8 cellular contexts compared by ENCODE assay signal in genomic region chr11:124739479-124740276, GRCh38. TPM values are rescaled to one million over a fixed set of nuclear protein-coding genes. Genes with fewer than 3 reads are reported as not detected.
DNase-seq lines count a peak whose midpoint lies in the region; ATAC-seq, FAIRE-seq and TF ChIP-seq lines count a peak whose summit lies in the region.

Gene NRGN, plus strand, starts transcription at chr11:124739942. Its CDS starts 143 bp downstream, at chr11:124740085.

- DNase-seq in AG04450 (ENCODE audit: low read depth, low spot score): peak; percentile 60
- DNase-seq in NCI-H2227 (lab: John Stamatoyannopoulos, UW; ENCODE audit: unreplicated experiment): peak; percentile 94
- peak; percentile 44 to 63 (median 62) for DNase-seq in activated CD4-positive, CD25-positive, alpha-beta regulatory T cell (lab: John Stamatoyannopoulos, UW)
- peak; percentile 69 for DNase-seq in central memory CD4-positive, alpha-beta T cell
- DNase-seq in keratinocyte (ENCODE audit: low read depth, low spot score): peak; percentile 23
- DNase-seq in stimulated activated CD4-positive, alpha-beta T cell treated with anti-CD3 and anti-CD28 coated beads, Interleukin-12 subunit alpha, Interleukin-12 subunit beta, amount 100 ng/mL, for 48 hours (ENCODE audit: low read depth in 2 of 3, low spot score in 1 of 3): peak; percentile 70 to 84 (median 74)

- dilution Hi-C loops in keratinocyte (cut with MboI; ENCODE audit: extremely low pct_ligation_motif_present, low sequenced_read_pairs): no loop called here

- CTCF ChIA-PET in AG04450 (lab: Charles Lee): interaction anchor here (1.0 to 3.1 kb wide), 9 partner anchors 9 to 95 kb away, joined by 3 to 16 read pairs (median 5); partner anchors contain the start of gene ESAM

- peaks cover 7% of the 10 kb centered on the region for H3K4me1 ChIP-seq in keratinocyte (ENCODE audit: control insufficient read depth, extremely low read depth, insufficient read depth, low read length)

- H3K9me3 ChIP-seq in AG04450 (ENCODE audit: control insufficient read depth, insufficient read depth, low read length) (no peaks in the 10 kb centered on the region; the same call in 1 of the 2 replicates), keratinocyte (ENCODE audit: control insufficient read depth, low read depth, low read length) (no peaks in the 10 kb centered on the region)

- no peaks in the 10 kb centered on the region for H3K36me3 ChIP-seq in keratinocyte (ENCODE audit: control insufficient read depth in 2 of 2, extremely low read depth in 1 of 2, insufficient read depth in 2 of 2, low read length in 2 of 2)

- no peak within 1 kb of the TSS for H3K27ac ChIP-seq in AG04450 (ENCODE audit: low read depth, low read length)
- no peak within 1 kb of the TSS for H3K27ac ChIP-seq in keratinocyte (ENCODE audit: control insufficient read depth, insufficient read depth, low read length)

- H3K9me1 ChIP-seq in keratinocyte (ENCODE audit: control insufficient read depth, extremely low read depth, insufficient read depth, low read length): no peaks in the 10 kb centered on the region

- POLR2A ChIA-PET in AG04450 (lab: Yijun Ruan, JAX): interaction anchor here (0.6 to 1.4 kb wide), 2 partner anchors 66 kb away, joined by 3 to 4 read pairs; partner anchors contain the start of genes SIAE and SPA17

- ATAC-seq in GM18909 (IDR thresholded peaks at IDR 0.05; ENCODE audit: poor library complexity, unreplicated experiment): peak; percentile 97
- peak; percentile 97 for ATAC-seq in HG03139 (IDR thresholded peaks at IDR 0.05; ENCODE audit: unreplicated experiment)

- peak within 1 kb of the TSS; percentile 24 for H3K9ac ChIP-seq in keratinocyte (ENCODE audit: control insufficient read depth, extremely low read depth, insufficient read depth, low read length)

- H4K20me1 ChIP-seq in keratinocyte (ENCODE audit: control insufficient read depth, extremely low read depth, insufficient read depth, low read length): no peaks in the 10 kb centered on the region

- no peaks in the 10 kb centered on the region for H3K79me2 ChIP-seq in keratinocyte (ENCODE audit: control insufficient read depth, insufficient read depth, low read length)

- H3K4me2 ChIP-seq in keratinocyte (ENCODE audit: control insufficient read depth, extremely low read depth, insufficient read depth, low read depth, low read length): peak within 1 kb of the TSS; percentile 85

- H3K27me3 ChIP-seq in AG04450 (ENCODE audit: control insufficient read depth, insufficient read depth, low read length): peaks cover 15% of the 10 kb centered on the region
- H3K27me3 ChIP-seq in keratinocyte (ENCODE audit: control insufficient read depth, extremely low read depth, insufficient read depth, low read length): peaks cover 59% of the 10 kb centered on the region

- peak within 1 kb of the TSS; percentile 69 for H2AFZ ChIP-seq in keratinocyte (ENCODE audit: control insufficient read depth, low read length)

- TF ChIP-seq CTCF in AG04450 (IDR thresholded peaks at IDR 0.05; ENCODE audit: low read depth, low read length) (no peak), keratinocyte (optimal IDR thresholded peaks at IDR 0.05 in 1 of 3, IDR thresholded peaks at IDR 0.05 in 1 of 3, conservative IDR thresholded peaks at IDR 0.05 in 1 of 3; ENCODE audit: extremely low read depth in 1 of 3, insufficient read depth in 2 of 3, low read length in 3 of 3) (no peak)

- H3K4me3 ChIP-seq in AG04450 (ENCODE audit: low read depth, low read length) (peak within 1 kb of the TSS; percentile 65), keratinocyte (ENCODE audit: control insufficient read depth in 2 of 3, extremely low read depth in 1 of 3, insufficient read depth in 2 of 3, low read depth in 1 of 3, low read length in 3 of 3) (peak within 1 kb of the TSS; percentile 25 to 71 (median 65))

- FAIRE-seq in keratinocyte (lab: Jason Lieb, UNC): peak; percentile 48

RNA-seq across cellular contexts. Expression of gene NRGN, which starts in this region (rescaled TPM):
- polyA plus RNA-seq in AG04450 (2011; rRNA removed): 3.4 and 4.1 TPM in 2 replicates
- 1.8 and 4.2 TPM in 2 replicates for polyA minus RNA-seq in AG04450 (2011; rRNA and poly(A)+ RNA removed)
- polyA plus RNA-seq in keratinocyte: 0.37 to 3.3 TPM (median 0.97 TPM) in 3 replicates
- not detected for polyA plus RNA-seq in keratinocyte (2011; ENCODE audit: low read depth)
- polyA plus RNA-seq in keratinocyte (2011; cell fraction: cytosol; rRNA removed): 0.50 and 0.88 TPM in 2 replicates
- polyA plus RNA-seq in keratinocyte (2011; cell fraction: nucleus; rRNA removed): 0.22 and 1.0 TPM in 2 replicates
- polyA plus RNA-seq in keratinocyte (2012; ENCODE audit: low replicate concordance): 4.0 TPM in 1 of 2 replicates, not detected in the other
- 0.33 to 2.0 TPM (median 0.99 TPM) in 3 replicates for polyA minus RNA-seq in keratinocyte
- polyA minus RNA-seq in keratinocyte (2011; cell fraction: cytosol; rRNA and poly(A)+ RNA removed): not detected
- not detected in 2 replicates for polyA minus RNA-seq in keratinocyte (2011; cell fraction: nucleus; rRNA and poly(A)+ RNA removed)

Comparison
In these comparisons a context has a peak if more than half of its experiments do, and no peak if none do; other contexts are left out.
1. DNase-seq: peak in every context shown above with its lines; median percentile 94 in NCI-H2227; 74 in stimulated activated CD4-positive, alpha-beta T cell treated with anti-CD3 and anti-CD28 coated beads, Interleukin-12 subunit alpha, Interleukin-12 subunit beta, amount 100 ng/mL, for 48 hours; 69 in central memory CD4-positive, alpha-beta T cell; 62 in activated CD4-positive, CD25-positive, alpha-beta regulatory T cell; 60 in AG04450; 23 in keratinocyte.